ENCODE assay signal across 2 cellular contexts in genomic region chr4:19309365-19309764, GRCh38.
TF ChIP-seq lines count a peak whose summit lies in the region.

No MANE protein-coding gene starts in this region.

TF ChIP-seq in GM23338, 12 proteins besides CTCF, POLR2A, EP300 and RAD21 (continued from another document):
- TF ChIP-seq ZNF462 (CRISPR knock-in tag; IDR thresholded peaks at IDR 0.05) (no peak), EZH2phosphoT487 (IDR thresholded peaks at IDR 0.05; ENCODE audit: unreplicated experiment) (no peak), NANOG (IDR thresholded peaks at IDR 0.05; ENCODE audit: borderline replicate concordance) (no peak), STAT1 (IDR thresholded peaks at IDR 0.05; ENCODE audit: unreplicated experiment) (no peak), ZNF331 (CRISPR knock-in tag; IDR thresholded peaks at IDR 0.05; ENCODE audit: low read depth) (no peak)
- TF ChIP-seq, protein P1, sequence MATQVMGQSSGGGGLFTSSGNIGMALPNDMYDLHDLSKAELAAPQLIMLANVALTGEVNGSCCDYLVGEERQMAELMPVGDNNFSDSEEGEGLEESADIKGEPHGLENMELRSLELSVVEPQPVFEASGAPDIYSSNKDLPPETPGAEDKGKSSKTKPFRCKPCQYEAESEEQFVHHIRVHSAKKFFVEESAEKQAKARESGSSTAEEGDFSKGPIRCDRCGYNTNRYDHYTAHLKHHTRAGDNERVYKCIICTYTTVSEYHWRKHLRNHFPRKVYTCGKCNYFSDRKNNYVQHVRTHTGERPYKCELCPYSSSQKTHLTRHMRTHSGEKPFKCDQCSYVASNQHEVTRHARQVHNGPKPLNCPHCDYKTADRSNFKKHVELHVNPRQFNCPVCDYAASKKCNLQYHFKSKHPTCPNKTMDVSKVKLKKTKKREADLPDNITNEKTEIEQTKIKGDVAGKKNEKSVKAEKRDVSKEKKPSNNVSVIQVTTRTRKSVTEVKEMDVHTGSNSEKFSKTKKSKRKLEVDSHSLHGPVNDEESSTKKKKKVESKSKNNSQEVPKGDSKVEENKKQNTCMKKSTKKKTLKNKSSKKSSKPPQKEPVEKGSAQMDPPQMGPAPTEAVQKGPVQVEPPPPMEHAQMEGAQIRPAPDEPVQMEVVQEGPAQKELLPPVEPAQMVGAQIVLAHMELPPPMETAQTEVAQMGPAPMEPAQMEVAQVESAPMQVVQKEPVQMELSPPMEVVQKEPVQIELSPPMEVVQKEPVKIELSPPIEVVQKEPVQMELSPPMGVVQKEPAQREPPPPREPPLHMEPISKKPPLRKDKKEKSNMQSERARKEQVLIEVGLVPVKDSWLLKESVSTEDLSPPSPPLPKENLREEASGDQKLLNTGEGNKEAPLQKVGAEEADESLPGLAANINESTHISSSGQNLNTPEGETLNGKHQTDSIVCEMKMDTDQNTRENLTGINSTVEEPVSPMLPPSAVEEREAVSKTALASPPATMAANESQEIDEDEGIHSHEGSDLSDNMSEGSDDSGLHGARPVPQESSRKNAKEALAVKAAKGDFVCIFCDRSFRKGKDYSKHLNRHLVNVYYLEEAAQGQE (IDR thresholded peaks at IDR 0.05; ENCODE audit: unreplicated experiment) = no peak

TF ChIP-seq in SK-N-SH treated with all-trans-retinoic acid at 6 μM for 48 hours, 23 proteins besides CTCF, POLR2A, EP300 and RAD21 (continued from another document):
- TF ChIP-seq BACH2 (CRISPR knock-in tag; IDR thresholded peaks at IDR 0.05; ENCODE audit: borderline replicate concordance) (no peak), TOX (CRISPR knock-in tag; IDR thresholded peaks at IDR 0.05; ENCODE audit: borderline replicate concordance) (no peak), CSDC2 (CRISPR knock-in tag; IDR thresholded peaks at IDR 0.05) (no peak), SNAI2 (CRISPR knock-in tag; IDR thresholded peaks at IDR 0.05) (no peak)
